Comparison of ENCODE assay signal across 31 cellular contexts in the genomic region with DNA sequence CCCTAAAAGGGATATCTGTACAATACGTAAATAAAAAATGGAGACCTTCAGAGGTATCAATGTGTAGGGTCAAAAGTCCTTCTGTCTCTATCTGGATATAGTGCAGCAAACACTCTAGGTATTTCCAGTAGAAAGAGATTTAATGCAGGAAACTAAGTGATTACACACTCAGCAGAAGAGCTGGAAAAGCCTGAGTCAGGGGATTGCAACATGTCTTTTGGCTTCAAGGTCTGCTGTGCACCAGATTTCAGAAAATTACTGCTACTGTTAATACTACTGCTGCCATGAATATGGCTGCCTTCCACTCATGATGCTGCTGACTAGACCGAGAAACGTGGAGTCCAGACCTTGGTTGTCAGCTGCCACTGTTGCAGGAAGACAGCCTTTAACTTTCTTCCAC.
A peak's percentile ranks its signal among the peaks of the same experiment; 100 is the strongest.
DNase-seq lines count a peak whose midpoint lies in the region; ATAC-seq and TF ChIP-seq lines count a peak whose summit lies in the region.
"Had no signal": no experiment of that assay in that cellular context is flagged by ENCODE, and none has a peak within 500 bp of the region (broad histone marks: within the 10 kb centered on the region; RNA-seq: fewer than 3 reads in every experiment).

No MANE protein-coding gene starts in this region.

- TF ChIP-seq CTCF in mammary epithelial cell (conservative IDR thresholded peaks at IDR 0.05 in 1 of 2, IDR thresholded peaks at IDR 0.05 in 1 of 2; ENCODE audit: extremely low read depth in 1 of 2, insufficient read depth in 1 of 2, low read depth in 1 of 2, low read length in 2 of 2), result no peak
- no peak for TF ChIP-seq CTCF in upper lobe of right lung (IDR thresholded peaks at IDR 0.05)
- no peak for TF ChIP-seq CTCF in heart left ventricle (IDR thresholded peaks at IDR 0.05)

- H4K20me1 ChIP-seq in mammary epithelial cell (ENCODE audit: insufficient read depth, low read length), result no peaks in the 10 kb centered on the region

- no peaks in the 10 kb centered on the region for H3K79me2 ChIP-seq in mammary epithelial cell (ENCODE audit: insufficient read depth, low read length)

- dilution Hi-C loops in mammary epithelial cell (cut with HindIII; ENCODE audit: low sequenced_read_pairs), result no loop called here

- CTCF ChIA-PET in mammary epithelial cell (lab: Charles Lee; ENCODE audit: low non-redundant PET), result no interaction called here

- H3K9me3 ChIP-seq in mammary epithelial cell (replicated peaks; ENCODE audit: insufficient read depth, low read length) (no peaks in the 10 kb centered on the region), upper lobe of right lung (no peaks in the 10 kb centered on the region), heart left ventricle (no peaks in the 10 kb centered on the region)
- H3K9me3 ChIP-seq: mucosa of descending colon, right atrium auricular region, SJSA1, suprapubic skin had no signal

- ATAC-seq in upper lobe of right lung (no peak), heart left ventricle (no peak)
- ATAC-seq: mucosa of descending colon; stimulated activated effector memory CD8-positive, alpha-beta T cell treated with anti-CD3 and anti-CD28 coated beads, Interleukin-12 subunit alpha, Interleukin-12 subunit beta, amount 100 ng/mL, for 72 hours had no signal

- no peak overlapping the region for H3K4me2 ChIP-seq in mammary epithelial cell (ENCODE audit: insufficient read depth, low read depth, low read length)

- DNase-seq in GM04503 (ENCODE audit: low read depth) (peak; percentile 4), MV-4-11 (lab: John Stamatoyannopoulos, UW) (peak; percentile 3), mammary epithelial cell (peak; percentile 24), iris pigment epithelial cell (ENCODE audit: low read depth) (peak; percentile 19), upper lobe of right lung (no peak), heart left ventricle (no peak), COR-L47 (lab: John Stamatoyannopoulos, UW) (no peak)
- DNase-seq in stimulated activated CD4-positive, alpha-beta T cell treated with anti-CD3 and anti-CD28 coated beads, Interleukin-4, amount 100 ng/mL, for 24 hours, result no peak
- DNase-seq: activated CD4-positive, alpha-beta memory T cell treated with anti-CD3 and anti-CD28 coated beads, Interleukin-2, amount 10 ng/mL, durations not matched to agents 7 days and 5 days; activated CD4-positive, CD25-positive, alpha-beta regulatory T cell treated with anti-CD3 and anti-CD28 coated beads, Interleukin-2, amount 50 U/mL, for 72 hours; activated CD8-positive, alpha-beta memory T cell treated with anti-CD3 and anti-CD28 coated beads, Interleukin-2, amount 50 U/mL, for 48 hours; activated naive CD4-positive, alpha-beta T cell treated with anti-CD3 and anti-CD28 coated beads, Interleukin-2, amount 10 ng/mL, durations not matched to agents 7 days and 5 days; aorta; caudate nucleus; CD4-positive, CD25-positive, alpha-beta regulatory T cell; dermis blood vessel endothelial cell; DMS 273 treated with DMSO at 0.1 percent for 48 hours; EL; HFFc6; Kasumi-1; mucosa of descending colon; NCI-H1105 treated with DMSO at 0.1 percent for 48 hours; NCI-H2029 treated with DMSO at 0.1 percent for 48 hours; NCI-H69; stimulated activated CD4-positive, alpha-beta T cell treated with anti-CD3 and anti-CD28 coated beads, Interleukin-12 subunit alpha, Interleukin-12 subunit beta, amount 100 ng/mL, for 4 hours; stimulated activated CD4-positive, alpha-beta T cell treated with anti-CD3 and anti-CD28 coated beads, Interleukin-4, amount 100 ng/mL, for 1 hour had no signal

- no peak overlapping the region for H2AFZ ChIP-seq in mammary epithelial cell (ENCODE audit: low read depth, low read length)

- in situ Hi-C loops in mammary epithelial cell (cut with MboI; ENCODE audit: low sequenced_read_pairs in 2 of 2), result no loop called here

- H3K36me3 ChIP-seq in mammary epithelial cell (ENCODE audit: insufficient read depth, low read length) (no peaks in the 10 kb centered on the region), upper lobe of right lung (no peaks in the 10 kb centered on the region), heart left ventricle (no peaks in the 10 kb centered on the region)
- H3K36me3 ChIP-seq: right atrium auricular region, SJSA1, suprapubic skin had no signal

- H3K27ac ChIP-seq in mammary epithelial cell (ENCODE audit: insufficient read depth, low read depth, low read length) (no peak overlapping the region), upper lobe of right lung (no peak overlapping the region), heart left ventricle (no peak overlapping the region)
- H3K27ac ChIP-seq: right atrium auricular region, SJSA1, suprapubic skin had no signal

- H3K4me3 ChIP-seq in mammary epithelial cell (replicated peaks in 1 of 3; ENCODE audit: insufficient read depth in 1 of 3, low read depth in 2 of 3, low read length in 3 of 3), result no peak overlapping the region
- no peak overlapping the region for H3K4me3 ChIP-seq in upper lobe of right lung
- H3K4me3 ChIP-seq in heart left ventricle, result no peak overlapping the region
- H3K4me3 ChIP-seq: lung, mucosa of descending colon, right atrium auricular region, SJSA1, suprapubic skin had no signal

- WGBS in mammary epithelial cell (ENCODE audit: low coverage, missing lambda C conversion rate), result 80% methylated on average over 2 of the region's 3 CpGs
- 66 to 85% (median 76%) methylated on average over 3 of the region's 3 CpGs for WGBS in heart left ventricle, 4 donors

- no TSS peak for BruUV-seq in mammary epithelial cell (replicated peaks; lab: Mats Ljungman, UMichigan)

- H3K9ac ChIP-seq in mammary epithelial cell (ENCODE audit: insufficient read depth, low read length), result no peak overlapping the region

- H3K4me1 ChIP-seq in mammary epithelial cell (ENCODE audit: insufficient read depth, low read length) (no peaks in the 10 kb centered on the region), upper lobe of right lung (no peaks in the 10 kb centered on the region), heart left ventricle (no peaks in the 10 kb centered on the region)
- H3K4me1 ChIP-seq: right atrium auricular region, suprapubic skin had no signal

- no peak for TF ChIP-seq POLR2A in heart left ventricle (IDR thresholded peaks at IDR 0.05)

- H3K27me3 ChIP-seq in mammary epithelial cell (ENCODE audit: insufficient read depth, low read length) (peaks cover 2% of the 10 kb centered on the region), upper lobe of right lung (no peaks in the 10 kb centered on the region), heart left ventricle (peaks cover 0 to 4% (median 0%) of the 10 kb centered on the region in 9 donors)
- H3K27me3 ChIP-seq: right atrium auricular region, SJSA1, suprapubic skin had no signal

- intact Hi-C loops in mammary epithelial cell (cut with micrococcal nuclease), result loop anchor here (10.0 kb wide), 1 partner anchor 114 kb away; a partner anchor contains a TSS
- intact Hi-C loops in upper lobe of right lung (cut with DNase I), result no loop called here
- intact Hi-C loops in heart left ventricle (cut with DNase I), result no loop called here

Comparison
In these comparisons a context has a peak if more than half of its experiments do, and no peak if none do; other contexts are left out.
1. DNase-seq: peak in GM04503 (single experiment), MV-4-11 (single experiment), mammary epithelial cell (single experiment) and iris pigment epithelial cell (single experiment); none in stimulated activated CD4-positive, alpha-beta T cell treated with anti-CD3 and anti-CD28 coated beads, Interleukin-4, amount 100 ng/mL, for 24 hours (single experiment), upper lobe of right lung (single experiment), heart left ventricle (0 of 5) and COR-L47 (single experiment).